In genomic region chr2:61470965-61471904, GRCh38 we compare ENCODE assay signal across 1 cellular context.
TF ChIP-seq lines count a peak whose summit lies in the region.

USP34 (minus strand) TSS chr2:61471087; CDS start chr2:61470692, 395 bp downstream.

TF ChIP-seq in SK-N-SH, 30 proteins besides CTCF, POLR2A, EP300 and RAD21 (continued from another document):
- TF ChIP-seq MXI1 (IDR thresholded peaks at IDR 0.05; ENCODE audit: low read depth, low read length) (peak; percentile 59; the same call in 1 of the 2 replicates), GABPA (IDR thresholded peaks at IDR 0.05; ENCODE audit: low read depth) (peak; percentile 74), CHD2 (IDR thresholded peaks at IDR 0.05; ENCODE audit: low read length, partially characterized antibody) (peak; percentile 16), NFIC (IDR thresholded peaks at IDR 0.05; ENCODE audit: borderline replicate concordance) (no peak; the same call in 1 of the 2 replicates), PBX3 (IDR thresholded peaks at IDR 0.05) (0 out of 2 replicates have a peak, but pooled peaks have one; percentile 12), FOXM1 (IDR thresholded peaks at IDR 0.05; ENCODE audit: low read depth) (0 out of 2 replicates have a peak, but pooled peaks have one; percentile 35), ELF1 (IDR thresholded peaks at IDR 0.05) (peak; percentile 58; the same call in 1 of the 2 replicates), TCF12 (IDR thresholded peaks at IDR 0.05) (no peak)
